ENCODE assay signal across 19 cellular contexts in genomic region chr3:67656614-67657013, GRCh38.
"Had no signal": no experiment of that assay in that cellular context is flagged by ENCODE, and none has a peak within 500 bp of the region (broad histone marks: within the 10 kb centered on the region; RNA-seq: fewer than 3 reads in every experiment).

No MANE protein-coding gene starts in this region.

- H3K27me3 Mint-ChIP-seq: activated CD4-positive, alpha-beta memory T cell treated with anti-CD3 and anti-CD28 coated beads for 36 hours; effector memory CD8-positive, alpha-beta T cell had no signal

- H3K9ac ChIP-seq: parathyroid adenoma had no signal

- H3K27ac ChIP-seq: ascending aorta, breast epithelium, epithelial cell of prostate, lower lobe of right lung, neutrophil, parathyroid adenoma, tibial nerve, uterus had no signal

- DNase-seq: activated CD4-positive, alpha-beta memory T cell treated with anti-CD3 and anti-CD28 coated beads for 36 hours; activated CD4-positive, alpha-beta T cell treated with anti-CD3 and anti-CD28 coated beads for 1 hour; activated CD8-positive, alpha-beta memory T cell treated with anti-CD3 and anti-CD28 coated beads, Interleukin-2, amount 50 U/mL, for 48 hours; dermis blood vessel endothelial cell; foreskin melanocyte; head of caudate nucleus; left cardiac atrium; lower lobe of right lung; midbrain; stimulated activated CD4-positive, alpha-beta T cell treated with anti-CD3 and anti-CD28 coated beads, Interleukin-12 subunit alpha, Interleukin-12 subunit beta, amount 100 ng/mL, for 4 hours; stimulated activated CD4-positive, alpha-beta T cell treated with anti-CD3 and anti-CD28 coated beads, Interleukin-2, amount 100 ng/mL, for 24 hours; uterus had no signal

- H2AFZ ChIP-seq: parathyroid adenoma had no signal

- ATAC-seq: left cardiac atrium, lower lobe of right lung had no signal

- H3K4me3 ChIP-seq: breast epithelium, uterus had no signal

- H3K9me3 ChIP-seq: ascending aorta, breast epithelium, lower lobe of right lung, neutrophil, tibial nerve, uterus had no signal

- H3K9me3 Mint-ChIP-seq: activated CD4-positive, alpha-beta memory T cell treated with anti-CD3 and anti-CD28 coated beads for 36 hours; effector memory CD8-positive, alpha-beta T cell had no signal

- H3K36me3 ChIP-seq: ascending aorta, breast epithelium, lower lobe of right lung, neutrophil, tibial nerve, uterus had no signal

- H3K4me1 ChIP-seq: uterus had no signal

- H3K27me3 ChIP-seq: ascending aorta, breast epithelium, tibial nerve, uterus had no signal
